ENCODE assay signal across 25 cellular contexts in genomic region chr18:34299828-34300227, GRCh38.
"Had no signal": no experiment of that assay in that cellular context is flagged by ENCODE, and none has a peak within 500 bp of the region (broad histone marks: within the 10 kb centered on the region; RNA-seq: fewer than 3 reads in every experiment).

No MANE protein-coding gene starts in this region.

- DNase-seq: activated B cell treated with CpG ODN at 0.5 μM for 24 hours; activated CD4-positive, alpha-beta T cell treated with anti-CD3 and anti-CD28 coated beads for 48 hours; activated CD4-positive, alpha-beta T cell treated with anti-CD3 and anti-CD28 coated beads, Interleukin-2, amount 50 U/mL, for 1 hour; activated CD4-positive, alpha-beta T cell treated with anti-CD3 and anti-CD28 coated beads, Interleukin-2, amount 50 U/mL, for 48 hours; activated CD8-positive, alpha-beta memory T cell treated with anti-CD3 and anti-CD28 coated beads for 24 hours; activated CD8-positive, alpha-beta T cell treated with anti-CD3 and anti-CD28 coated beads for 36 hours; activated effector memory CD4-positive, alpha-beta T cell treated with Interleukin-2 at 50 U/mL for 16 hours; activated gamma-delta T cell treated with Interleukin-2 at 50 U/mL for 16 hours; activated naive CD4-positive, alpha-beta T cell treated with anti-CD3 and anti-CD28 coated beads, Interleukin-2, amount 50 U/mL, for 16 hours; activated naive CD4-positive, alpha-beta T cell treated with Interleukin-2 at 50 U/mL for 16 hours; activated T-cell treated with anti-CD3 and anti-CD28 coated beads, Interleukin-2, amount 50 U/mL, for 4 hours; amniotic stem cell; anterior cingulate cortex; brain microvascular endothelial cell; dorsolateral prefrontal cortex; effector memory CD4-positive, alpha-beta T cell; endodermal cell; foreskin fibroblast; head of caudate nucleus; T1000; WERI-Rb-1 had no signal

- H3K4me3 ChIP-seq: coronary artery, dorsolateral prefrontal cortex had no signal

- ATAC-seq: activated CD4-positive, CD25-positive, alpha-beta regulatory T cell treated with anti-CD3 and anti-CD28 coated beads, Interleukin-2, amount 50 U/mL, for 24 hours; activated CD8-positive, alpha-beta T cell treated with anti-CD3 and anti-CD28 coated beads for 36 hours; activated T-cell treated with anti-CD3 and anti-CD28 coated beads, Interleukin-2, amount 50 U/mL, for 4 hours; activated T-helper 17 cell treated with anti-CD3 and anti-CD28 coated beads, Interleukin-2, amount 50 U/mL, for 72 hours; esophagus mucosa had no signal

- H3K27me3 ChIP-seq: brain microvascular endothelial cell had no signal

- H3K36me3 ChIP-seq: brain microvascular endothelial cell, WERI-Rb-1 had no signal

- H3K27ac ChIP-seq: brain microvascular endothelial cell, coronary artery, dorsolateral prefrontal cortex, WERI-Rb-1 had no signal
